In the genomic region with DNA sequence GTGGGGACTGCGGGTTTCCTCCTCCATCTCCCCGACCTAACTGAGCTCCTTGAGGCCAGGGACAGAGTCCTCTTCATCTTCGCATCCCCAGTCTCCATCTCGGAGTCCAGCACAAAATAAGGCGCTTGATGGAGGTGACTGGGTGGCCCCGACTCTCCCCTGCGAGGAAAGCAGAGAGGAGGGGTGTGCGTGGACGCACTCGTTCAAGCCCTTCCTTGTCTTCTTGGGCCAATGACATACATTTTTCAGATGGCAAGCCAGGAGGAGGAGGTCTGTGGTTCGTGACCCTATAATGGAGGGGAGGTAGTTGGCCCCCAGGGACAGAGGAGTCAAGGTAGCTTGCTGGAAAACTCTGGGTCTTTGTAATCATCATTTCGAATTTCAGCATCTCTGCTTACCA, we compare ENCODE assay signal across 14 cellular contexts. TPM values are rescaled to one million over a fixed set of nuclear protein-coding genes. Genes with fewer than 3 reads are reported as not detected.
DNase-seq lines count a peak whose midpoint lies in the region; ATAC-seq, FAIRE-seq and TF ChIP-seq lines count a peak whose summit lies in the region.
"Had no signal": no experiment of that assay in that cellular context is flagged by ENCODE, and none has a peak within 500 bp of the region (broad histone marks: within the 10 kb centered on the region; RNA-seq: fewer than 3 reads in every experiment).

No MANE protein-coding gene starts in this region.

- H3K23ac ChIP-seq in trophoblast cell (ENCODE audit: low read length), result no peak overlapping the region

- H3K9me3 ChIP-seq in SK-N-SH (no peaks in the 10 kb centered on the region), esophagus squamous epithelium (no peaks in the 10 kb centered on the region), trophoblast cell (ENCODE audit: insufficient read depth, low read depth, low read length) (no peaks in the 10 kb centered on the region), transverse colon (no peaks in the 10 kb centered on the region)

- H2AK5ac ChIP-seq in trophoblast cell (ENCODE audit: low read length), result no peak overlapping the region

- no peaks in the 10 kb centered on the region for H3K79me2 ChIP-seq in SK-N-SH (ENCODE audit: insufficient read depth)
- H3K79me2 ChIP-seq in trophoblast cell (ENCODE audit: control insufficient read depth, insufficient read depth, low read length, poor library complexity), result peaks cover 3% of the 10 kb centered on the region

- WGBS in SK-N-SH (ENCODE audit: low lambda C conversion rate), result 94% methylated on average over 12 of the region's 12 CpGs
- 55 to 61% methylated on average over 2 to 3 of the region's 12 CpGs for WGBS in esophagus squamous epithelium, 2 donors
- no CpG with 5 or more reads among the region's 12 CpGs for WGBS in trophoblast cell (ENCODE audit: extremely low coverage, insufficient coverage, insufficient read length)
- 85 to 90% methylated on average over 2 to 12 of the region's 12 CpGs for WGBS in transverse colon (ENCODE audit: low coverage in 1 of 2), 2 donors

- TF ChIP-seq POLR2A in esophagus squamous epithelium (IDR thresholded peaks at IDR 0.05) (no peak), transverse colon (IDR thresholded peaks at IDR 0.05) (no peak)

- TF ChIP-seq RAD21 in SK-N-SH (IDR thresholded peaks at IDR 0.05; ENCODE audit: low read length), result no peak

- in situ Hi-C loops in transverse colon (cut with MboI; ENCODE audit: low pct_ligation_motif_present in 1 of 4, low pct_unique_long_range_greater_than_20kb in 1 of 4, low sequenced_read_pairs in 3 of 4), result no loop called here

- peak overlapping the region; percentile 15 for H3K14ac ChIP-seq in trophoblast cell (ENCODE audit: low read length)

- no peak overlapping the region for H4K8ac ChIP-seq in trophoblast cell (ENCODE audit: low read depth, low read length)

- H3K79me1 ChIP-seq in trophoblast cell (ENCODE audit: low read length), result peaks cover 31% of the 10 kb centered on the region

- H2AFZ ChIP-seq in SK-N-SH (ENCODE audit: low read depth), result no peak overlapping the region
- no peak overlapping the region for H2AFZ ChIP-seq in trophoblast cell (ENCODE audit: insufficient read depth, low read length, poor library complexity)

- H4K20me1 ChIP-seq in SK-N-SH (ENCODE audit: insufficient read depth), result no peaks in the 10 kb centered on the region

- peak overlapping the region in 1 of 2 experiments; percentile 70; a peak in 2 of 4 replicates for H3K27ac ChIP-seq in SK-N-SH (ENCODE audit: low read depth in 2 of 2, low read length in 1 of 2)
- peak overlapping the region; percentile 67 to 96 (median 93) for H3K27ac ChIP-seq in esophagus squamous epithelium
- H3K27ac ChIP-seq in trophoblast cell (ENCODE audit: low read depth, low read length), result no peak overlapping the region
- H3K27ac ChIP-seq in transverse colon, result peak overlapping the region; percentile 83 to 97 (median 89)
- H3K27ac ChIP-seq: 22Rv1, VCaP had no signal

- peak overlapping the region; percentile 3 for H4K91ac ChIP-seq in trophoblast cell (ENCODE audit: low read depth, low read length)

- peak; percentile 24 for DNase-seq in SK-N-SH
- no peak for DNase-seq in esophagus squamous epithelium (lab: John Stamatoyannopoulos, UW)
- DNase-seq in trophoblast cell, result no peak
- DNase-seq in transverse colon, result no peak
- DNase-seq in frontal cortex (ENCODE audit: low spot score in 2 of 2), result no peak
- no peak for DNase-seq in NCI-H748 (lab: John Stamatoyannopoulos, UW; ENCODE audit: unreplicated experiment)
- DNase-seq in NCI-H1930 (lab: John Stamatoyannopoulos, UW), result no peak
- DNase-seq: effector CD8-positive, alpha-beta T cell; NCI-H510A treated with DMSO at 0.1 percent for 48 hours; stimulated activated CD4-positive, alpha-beta T cell treated with anti-CD3 and anti-CD28 coated beads, Interleukin-2, amount 100 ng/mL, for 48 hours had no signal

- H3K36me3 ChIP-seq in SK-N-SH (replicated peaks in 1 of 2; ENCODE audit: control insufficient read depth in 1 of 2, insufficient read depth in 2 of 2, low read length in 1 of 2) (no peaks in the 10 kb centered on the region), esophagus squamous epithelium (peaks cover 0 to 19% (median 0%) of the 10 kb centered on the region in 3 donors), trophoblast cell (ENCODE audit: control insufficient read depth in 1 of 2, insufficient read depth in 2 of 2, low read length in 2 of 2) (peaks cover 46 to 53% of the 10 kb centered on the region in 2 experiments), transverse colon (no peaks in the 10 kb centered on the region)

- no peaks in the 10 kb centered on the region for H3K9me2 ChIP-seq in SK-N-SH

- peaks cover 18 to 25% of the 10 kb centered on the region in 2 experiments; a peak in 2 of 4 replicates for H3K4me1 ChIP-seq in SK-N-SH (ENCODE audit: control insufficient read depth in 1 of 2, insufficient read depth in 2 of 2, low read depth in 1 of 2, low read length in 1 of 2)
- peaks cover 22 to 91% (median 55%) of the 10 kb centered on the region in 3 donors for H3K4me1 ChIP-seq in esophagus squamous epithelium
- H3K4me1 ChIP-seq in trophoblast cell (ENCODE audit: control insufficient read depth in 1 of 2, insufficient read depth in 2 of 2, low read length in 2 of 2), result peaks cover 54 to 62% of the 10 kb centered on the region in 2 experiments
- peaks cover 19 to 57% (median 45%) of the 10 kb centered on the region in 4 donors for H3K4me1 ChIP-seq in transverse colon

- TF ChIP-seq EP300 in SK-N-SH (IDR thresholded peaks at IDR 0.05; ENCODE audit: borderline replicate concordance in 1 of 2, low read depth in 1 of 2, low read length in 1 of 2) (no peak), transverse colon (IDR thresholded peaks at IDR 0.05; ENCODE audit: low read depth) (no peak)

- H3K4me3 ChIP-seq in SK-N-SH (ENCODE audit: low read depth in 2 of 2, low read length in 1 of 2), result no peak overlapping the region
- no peak overlapping the region for H3K4me3 ChIP-seq in esophagus squamous epithelium
- H3K4me3 ChIP-seq in trophoblast cell (ENCODE audit: low read depth, low read length), result no peak overlapping the region
- no peak overlapping the region for H3K4me3 ChIP-seq in transverse colon

- H3K27me3 ChIP-seq in SK-N-SH (ENCODE audit: insufficient read depth) (no peaks in the 10 kb centered on the region), esophagus squamous epithelium (peaks cover 0 to 15% (median 0%) of the 10 kb centered on the region in 4 donors), trophoblast cell (ENCODE audit: insufficient read depth, low read length) (no peaks in the 10 kb centered on the region), transverse colon (no peaks in the 10 kb centered on the region)

- peak overlapping the region; percentile 16 for H3K4ac ChIP-seq in trophoblast cell (ENCODE audit: low read depth, low read length)

- POLR2A ChIA-PET in SK-N-SH (lab: Yijun Ruan, JAX), result no interaction called here

- TF ChIP-seq CTCF in SK-N-SH (IDR thresholded peaks at IDR 0.05) (no peak), esophagus squamous epithelium (IDR thresholded peaks at IDR 0.05) (no peak), transverse colon (IDR thresholded peaks at IDR 0.05) (no peak)

- peaks cover 13% of the 10 kb centered on the region for H3F3A ChIP-seq in SK-N-SH (replicated peaks; ENCODE audit: insufficient read depth)

- FAIRE-seq in frontal cortex (lab: Jason Lieb, UNC), result no peak

- peak overlapping the region; percentile 32 for H2BK12ac ChIP-seq in trophoblast cell (ENCODE audit: low read length)

- no peak overlapping the region; the same call in 1 of the 2 replicates for H3K4me2 ChIP-seq in SK-N-SH
- no peak overlapping the region for H3K4me2 ChIP-seq in trophoblast cell (ENCODE audit: low read length)

- no peak overlapping the region for H2BK5ac ChIP-seq in trophoblast cell (ENCODE audit: low read depth, low read length, poor library complexity)

- H3K9ac ChIP-seq in SK-N-SH (no peak overlapping the region), trophoblast cell (ENCODE audit: low read length) (no peak overlapping the region)

- CTCF ChIA-PET in SK-N-SH (lab: Yijun Ruan, JAX), result no interaction called here

- H2BK120ac ChIP-seq in trophoblast cell (ENCODE audit: insufficient read depth, low read length, poor library complexity), result peak overlapping the region; percentile 28

- H3K18ac ChIP-seq in trophoblast cell (ENCODE audit: low read length), result peak overlapping the region; percentile 69

- no peak for ATAC-seq in SK-N-SH treated with all-trans-retinoic acid at 6 μM for 48 hours

- H4K12ac ChIP-seq in trophoblast cell (ENCODE audit: low read depth, low read length), result no peak overlapping the region

- intact Hi-C loops in esophagus squamous epithelium (cut with DNase I), result no loop called here
- intact Hi-C loops in transverse colon (cut with DNase I; ENCODE audit: low total_unique reads), result no loop called here

TF ChIP-seq in SK-N-SH, 30 proteins besides CTCF, POLR2A, EP300 and RAD21 (continues in another document):
- no peak for TF ChIP-seq YY1 (IDR thresholded peaks at IDR 0.05; ENCODE audit: low read depth)
- TF ChIP-seq, protein P1, sequence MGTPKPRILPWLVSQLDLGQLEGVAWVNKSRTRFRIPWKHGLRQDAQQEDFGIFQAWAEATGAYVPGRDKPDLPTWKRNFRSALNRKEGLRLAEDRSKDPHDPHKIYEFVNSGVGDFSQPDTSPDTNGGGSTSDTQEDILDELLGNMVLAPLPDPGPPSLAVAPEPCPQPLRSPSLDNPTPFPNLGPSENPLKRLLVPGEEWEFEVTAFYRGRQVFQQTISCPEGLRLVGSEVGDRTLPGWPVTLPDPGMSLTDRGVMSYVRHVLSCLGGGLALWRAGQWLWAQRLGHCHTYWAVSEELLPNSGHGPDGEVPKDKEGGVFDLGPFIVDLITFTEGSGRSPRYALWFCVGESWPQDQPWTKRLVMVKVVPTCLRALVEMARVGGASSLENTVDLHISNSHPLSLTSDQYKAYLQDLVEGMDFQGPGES (IDR thresholded peaks at IDR 0.05; ENCODE audit: low read depth, low read length), result no peak

TF ChIP-seq in SK-N-SH treated with all-trans-retinoic acid at 6 μM for 48 hours, 23 proteins besides CTCF, POLR2A, EP300 and RAD21 (continues in another document):
- no peak for TF ChIP-seq TCF4 (CRISPR knock-in tag; IDR thresholded peaks at IDR 0.05; ENCODE audit: borderline replicate concordance)

RNA-seq across cellular contexts. Expression of a gene that starts 17.2 kb away (rescaled TPM):
- polyA plus RNA-seq in SK-N-SH (2012; rRNA removed), result 5.3 and 6.3 TPM in 2 replicates
- 3.3 and 3.8 TPM in 2 replicates for polyA plus RNA-seq in SK-N-SH (2012; cell fraction: cytosol; rRNA removed)
- 4.4 and 4.5 TPM in 2 replicates for polyA plus RNA-seq in SK-N-SH (2012; cell fraction: nucleus; rRNA removed)
- total RNA-seq in esophagus squamous epithelium (100 to 1,000 TPM in 1 of 4 donors, 10 to 100 TPM in 2, 1 to 10 TPM in 1; 6.0 to 166 (median 24.2) TPM), transverse colon (100 to 1,000 TPM in 1 of 4 donors, 10 to 100 TPM in 3; 53.4 to 326 (median 71.0) TPM), frontal cortex (3.3 TPM)
- 121 and 124 TPM in 2 replicates for polyA plus RNA-seq in trophoblast cell (2013)
- total RNA-seq: HT1080 had no signal
